In genomic region chr20:63979221-63979548, GRCh38 we compare ENCODE assay signal across 9 cellular contexts. TPM values are rescaled to one million over a fixed set of nuclear protein-coding genes. Genes with fewer than 3 reads are reported as not detected.
DNase-seq lines count a peak whose midpoint lies in the region; ATAC-seq and TF ChIP-seq lines count a peak whose summit lies in the region.
"Had no signal": no experiment of that assay in that cellular context is flagged by ENCODE, and none has a peak within 500 bp of the region (broad histone marks: within the 10 kb centered on the region; RNA-seq: fewer than 3 reads in every experiment).

No MANE protein-coding gene starts in this region.

- 0% methylated on average over 28 of the region's 45 CpGs for WGBS in mesenchymal stem cell
- WGBS in urinary bladder: 1% methylated on average over 45 of the region's 45 CpGs

- H2BK12ac ChIP-seq in mesenchymal stem cell (ENCODE audit: low read length in 2 of 2): no peak overlapping the region

- H3K9me3 ChIP-seq in mesenchymal stem cell (ENCODE audit: control insufficient read depth, low read length): no peaks in the 10 kb centered on the region

- no peaks in the 10 kb centered on the region for H3K9me3 Mint-ChIP-seq in MCF 10A (ENCODE audit: unreplicated experiment)

- intact Hi-C loops in Right ventricle myocardium superior (cut with DNase I): no loop called here
- intact Hi-C loops in left cardiac atrium (cut with DNase I): loop anchor here in 1 of 2 donors (5.0 kb wide), 1 partner anchor 442 kb away; the partner anchor contains the start of gene PTK6
- intact Hi-C loops in MCF 10A (cut with micrococcal nuclease): loop anchor here (2.0 kb wide), 1 partner anchor 142 kb away; no protein-coding TSS in a partner anchor

- peaks cover 13 to 20% of the 10 kb centered on the region in 2 experiments for H3K36me3 ChIP-seq in mesenchymal stem cell (ENCODE audit: control insufficient read depth in 1 of 2, insufficient read depth in 2 of 2, low read depth in 1 of 2, low read length in 2 of 2)
- no peaks in the 10 kb centered on the region for H3K36me3 ChIP-seq in urinary bladder (ENCODE audit: insufficient read depth)

- H3K14ac ChIP-seq in mesenchymal stem cell (ENCODE audit: low read length in 2 of 2): peak overlapping the region in 1 of 2 experiments; percentile 2

- no peaks in the 10 kb centered on the region for H3K27me3 Mint-ChIP-seq in MCF 10A (ENCODE audit: insufficient read depth, unreplicated experiment)

- peaks cover 30% of the 10 kb centered on the region for H3K4me1 Mint-ChIP-seq in MCF 10A (ENCODE audit: insufficient read depth, unreplicated experiment)

- ATAC-seq in Right ventricle myocardium superior (ENCODE audit: poor library complexity) (no peak), left cardiac atrium (no peak), GM18873 (IDR thresholded peaks at IDR 0.05; ENCODE audit: low FRiP score, unreplicated experiment) (no peak)

- POLR2A ChIA-PET in MCF 10A (lab: Yijun Ruan, JAX): interaction anchor here (1.1 to 4.5 kb wide), 12 partner anchors 12 to 458 kb away, joined by 3 to 93 read pairs (median 24); partner anchors contain the start of genes ARFRP1, DNAJC5, GMEB2 and OPRL1

- H3K4me3 ChIP-seq in mesenchymal stem cell (ENCODE audit: insufficient read depth in 1 of 2, low read depth in 1 of 2, low read length in 2 of 2) (peak overlapping the region; percentile 63 to 73), urinary bladder (ENCODE audit: low read depth, low read length) (peak overlapping the region; percentile 47)

- H4K91ac ChIP-seq in mesenchymal stem cell (ENCODE audit: low read length): peak overlapping the region; percentile 41

- H2BK120ac ChIP-seq in mesenchymal stem cell (ENCODE audit: low read depth, low read length): peak overlapping the region; percentile 29

- H3K23ac ChIP-seq in mesenchymal stem cell (ENCODE audit: low read length in 2 of 2): peak overlapping the region in 1 of 2 experiments; percentile 77

- H3K4ac ChIP-seq in mesenchymal stem cell (ENCODE audit: low read depth in 1 of 2, low read length in 2 of 2): peak overlapping the region; percentile 28 to 57

- H2AFZ ChIP-seq in mesenchymal stem cell (ENCODE audit: low read depth, low read length): no peak overlapping the region

- H4K8ac ChIP-seq in mesenchymal stem cell (ENCODE audit: low read length): peak overlapping the region; percentile 58

- BruUV-seq in MCF 10A (replicated peaks; lab: Mats Ljungman, UMichigan): no TSS peak

- H2BK5ac ChIP-seq in mesenchymal stem cell (ENCODE audit: low read depth, low read length, poor library complexity, severe bottlenecking): no peak overlapping the region

- TF ChIP-seq CTCF in MCF 10A (IDR thresholded peaks at IDR 0.05; ENCODE audit: unreplicated experiment): no peak

- no peak overlapping the region for H3K9ac ChIP-seq in mesenchymal stem cell (ENCODE audit: low read length)

- no peak overlapping the region for H2AK5ac ChIP-seq in mesenchymal stem cell (ENCODE audit: low read length, severe bottlenecking)

- peak; percentile 46 for DNase-seq in Right ventricle myocardium superior
- no peak for DNase-seq in left cardiac atrium
- DNase-seq in MCF 10A (ENCODE audit: unreplicated experiment): no peak
- DNase-seq in mesenchymal stem cell: no peak
- DNase-seq in HUDEP-2 (lab: John Stamatoyannopoulos, UW; ENCODE audit: unreplicated experiment in 76 of 76): no peak
- DNase-seq in retina: no peak
- DNase-seq: NCI-H1048 had no signal

- H3K27ac Mint-ChIP-seq in MCF 10A (ENCODE audit: low read depth, unreplicated experiment): no peak overlapping the region

- H3K79me1 ChIP-seq in mesenchymal stem cell (replicated peaks; ENCODE audit: low read length, poor library complexity, severe bottlenecking): peaks cover 12% of the 10 kb centered on the region

- peak overlapping the region; percentile 79 for H3K4me3 Mint-ChIP-seq in MCF 10A (ENCODE audit: unreplicated experiment)

- H3K27ac ChIP-seq in mesenchymal stem cell (ENCODE audit: low read length, poor library complexity, severe bottlenecking) (no peak overlapping the region), urinary bladder (ENCODE audit: low read depth) (peak overlapping the region; percentile 66)

- H3K4me2 ChIP-seq in mesenchymal stem cell (ENCODE audit: low read length, poor library complexity, severe bottlenecking): peak overlapping the region; percentile 95

- peak overlapping the region; percentile 85 for H2BK15ac ChIP-seq in mesenchymal stem cell (ENCODE audit: low read depth, poor library complexity, severe bottlenecking)

- peaks cover 22% of the 10 kb centered on the region for H3K36me3 Mint-ChIP-seq in MCF 10A (ENCODE audit: insufficient read depth, unreplicated experiment)

- H3K27me3 ChIP-seq in mesenchymal stem cell (ENCODE audit: control insufficient read depth in 1 of 2, insufficient read depth in 1 of 2, low read length in 2 of 2): no peaks in the 10 kb centered on the region

- CTCF ChIA-PET in MCF 10A (lab: Yijun Ruan, JAX): interaction anchor here (0.7 to 4.5 kb wide), 9 partner anchors 8 to 352 kb away, joined by 3 to 31 read pairs (median 5); partner anchors contain the start of gene LKAAEAR1

- H3K4me1 ChIP-seq in mesenchymal stem cell (ENCODE audit: control insufficient read depth, insufficient read depth, low read depth, low read length): peaks cover 55% of the 10 kb centered on the region
- no peaks in the 10 kb centered on the region for H3K4me1 ChIP-seq in urinary bladder (ENCODE audit: insufficient read depth)

- peak overlapping the region; percentile 57 to 69 for H3K18ac ChIP-seq in mesenchymal stem cell (ENCODE audit: low read depth in 1 of 2, low read length in 2 of 2)

RNA-seq across cellular contexts. Expression of gene SAMD10, which starts 0.3 kb away (rescaled TPM):
- 6.0 TPM for total RNA-seq in Right ventricle myocardium superior
- 1 to 10 TPM; 2.7 to 3.8 TPM for total RNA-seq in left cardiac atrium
- total RNA-seq in MCF 10A (2022): 4.4 and 4.5 TPM in 2 replicates
- 2.8 TPM for polyA plus RNA-seq in mesenchymal stem cell (2013, experiment 1 of 2)
- 2.2 TPM for polyA plus RNA-seq in mesenchymal stem cell (2013, experiment 2 of 2)
- total RNA-seq in urinary bladder: 1.8 TPM
- 3.8 TPM for polyA plus RNA-seq in urinary bladder

RNA-seq across cellular contexts. Expression of gene PRPF6, which starts 1.7 kb away (rescaled TPM):
- total RNA-seq in Right ventricle myocardium superior: 45.3 TPM
- 10 to 100 TPM; 38.8 to 43.9 TPM for total RNA-seq in left cardiac atrium
- total RNA-seq in MCF 10A (2022): 70.9 and 88.5 TPM in 2 replicates
- polyA plus RNA-seq in mesenchymal stem cell (2013, experiment 1 of 2): 31.5 TPM
- 30.9 TPM for polyA plus RNA-seq in mesenchymal stem cell (2013, experiment 2 of 2)
- 44.1 TPM for total RNA-seq in urinary bladder
- polyA plus RNA-seq in urinary bladder: 71.8 TPM

RNA-seq across cellular contexts. Expression of gene ZNF512B, which starts 9.5 kb away (rescaled TPM):
- total RNA-seq in Right ventricle myocardium superior: 11.3 TPM
- 10 to 100 TPM; 11.7 to 14.5 TPM for total RNA-seq in left cardiac atrium
- total RNA-seq in MCF 10A (2022): 23.5 and 26.6 TPM in 2 replicates
- 12.2 TPM for polyA plus RNA-seq in mesenchymal stem cell (2013, experiment 1 of 2)
- polyA plus RNA-seq in mesenchymal stem cell (2013, experiment 2 of 2): 11.7 TPM
- total RNA-seq in urinary bladder: 8.7 TPM
- polyA plus RNA-seq in urinary bladder: 13.8 TPM

RNA-seq across cellular contexts. Expression of gene UCKL1, which starts 23.0 kb away (rescaled TPM):
- total RNA-seq in Right ventricle myocardium superior (54.4 TPM), left cardiac atrium (10 to 100 TPM; 30.8 to 32.4 TPM), MCF 10A (2022) (38.6 and 43.7 TPM in 2 replicates), urinary bladder (20.1 TPM)
- polyA plus RNA-seq in mesenchymal stem cell (2013, experiment 1 of 2): 21.1 TPM
- polyA plus RNA-seq in mesenchymal stem cell (2013, experiment 2 of 2): 20.1 TPM
- polyA plus RNA-seq in urinary bladder: 41.2 TPM

RNA-seq across cellular contexts. Expression of gene C20orf204, which starts 56.8 kb away (rescaled TPM):
- total RNA-seq in Right ventricle myocardium superior (0.38 TPM), left cardiac atrium (1 to 10 TPM in 1 of 2 donors, under 1 TPM in 1; 0.29 to 1.0 TPM), MCF 10A (2022) (1.1 and 2.0 TPM in 2 replicates), urinary bladder (0.95 TPM)
- 0.07 TPM for polyA plus RNA-seq in mesenchymal stem cell (2013, experiment 1 of 2)
- polyA plus RNA-seq in mesenchymal stem cell (2013, experiment 2 of 2): 0.10 TPM
- 0.71 TPM for polyA plus RNA-seq in urinary bladder
